25 cellular contexts compared by ENCODE assay signal in the genomic region with DNA sequence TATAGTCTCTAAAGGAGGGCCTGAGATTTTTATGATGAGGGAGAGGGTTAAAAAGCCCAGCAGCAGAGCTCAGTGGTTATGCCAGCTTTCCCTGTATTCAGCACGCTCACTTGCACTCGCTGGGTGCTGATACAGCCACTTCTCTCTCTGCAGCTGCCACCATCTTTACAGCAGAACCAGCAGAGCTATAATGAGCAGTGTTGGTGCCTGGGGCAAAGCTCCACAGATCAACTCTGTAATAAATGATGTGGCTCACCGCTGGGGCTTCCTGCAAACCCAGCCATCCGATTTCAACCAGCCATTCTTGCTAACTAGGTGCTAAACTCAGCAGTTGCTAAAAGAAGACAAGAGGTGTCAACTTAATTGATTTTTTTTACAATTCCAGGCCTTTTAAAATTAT. TPM values are rescaled to one million over a fixed set of nuclear protein-coding genes. Genes with fewer than 3 reads are reported as not detected.
"Had no signal": no experiment of that assay in that cellular context is flagged by ENCODE, and none has a peak within 500 bp of the region (broad histone marks: within the 10 kb centered on the region; RNA-seq: fewer than 3 reads in every experiment).

No MANE protein-coding gene starts in this region.

- H3K9me3 ChIP-seq: body of pancreas, esophagus muscularis mucosa, mucosa of descending colon, right lobe of liver, tibial nerve, uterus had no signal

- H3K36me3 ChIP-seq: esophagus muscularis mucosa, right lobe of liver, tibial nerve, uterus had no signal

- H3K27ac ChIP-seq: body of pancreas, esophagus muscularis mucosa, right lobe of liver, skin epidermis, tibial nerve, uterus, VCaP had no signal

- DNase-seq: activated CD4-positive, alpha-beta T cell treated with anti-CD3 and anti-CD28 coated beads, Interleukin-2, amount 50 U/mL, for 1 hour; activated CD4-positive, CD25-positive, alpha-beta regulatory T cell treated with anti-CD3 and anti-CD28 coated beads, Interleukin-2, amount 50 U/mL, for 72 hours; activated CD8-positive, alpha-beta T cell treated with anti-CD3 and anti-CD28 coated beads, Interleukin-2, amount 10 ng/mL, durations not matched to agents 7 days and 5 days; activated gamma-delta T cell; activated naive CD4-positive, alpha-beta T cell treated with anti-CD3 and anti-CD28 coated beads, Interleukin-2, amount 50 U/mL, for 16 hours; activated naive CD8-positive, alpha-beta T cell treated with anti-CD3 and anti-CD28 coated beads, Interleukin-2, amount 50 U/mL, for 24 hours; body of pancreas; dermis blood vessel endothelial cell; effector memory CD4-positive, alpha-beta T cell; hippocampal formation; left cardiac atrium; mucosa of descending colon; nephron progenitor cell; nucleus accumbens; right lobe of liver; stimulated activated CD4-positive, alpha-beta T cell treated with anti-CD3 and anti-CD28 coated beads, Interleukin-1b, Interleukin-23, amount 100 ng/mL, for 48 hours; substantia nigra; uterus had no signal

- H3K9me3 Mint-ChIP-seq: activated naive CD8-positive, alpha-beta T cell treated with anti-CD3 and anti-CD28 coated beads, Interleukin-2, amount 50 U/mL, for 24 hours; activated T-helper 1 cell treated with anti-CD3 and anti-CD28 coated beads, Interleukin-12 subunit alpha, Interleukin-12 subunit beta, Interleukin-2, Interleukin-4 antibody, amounts not matched to agents 30 ng/mL and 10 ng/mL and 1 ng/mL, durations not matched to agents 14 hours and 24 hours and 36 hours; memory B cell; nephron progenitor cell; stimulated activated naive CD8-positive, alpha-beta T cell treated with anti-CD3 and anti-CD28 coated beads, Interleukin-15, Interleukin-2, amounts not matched to agents 100 ng/mL and 50 ng/mL, for 24 hours had no signal

- H3K4me3 Mint-ChIP-seq: activated CD8-positive, alpha-beta T cell treated with anti-CD3 and anti-CD28 coated beads, Interleukin-2, amount 10 ng/mL, durations not matched to agents 7 days and 5 days; activated naive CD8-positive, alpha-beta T cell treated with anti-CD3 and anti-CD28 coated beads, Interleukin-2, amount 50 U/mL, for 24 hours; activated T-helper 1 cell treated with anti-CD3 and anti-CD28 coated beads, Interleukin-12 subunit alpha, Interleukin-12 subunit beta, Interleukin-2, Interleukin-4 antibody, amounts not matched to agents 30 ng/mL and 10 ng/mL and 1 ng/mL, durations not matched to agents 14 hours and 24 hours and 36 hours; memory B cell; nephron progenitor cell; stimulated activated naive CD8-positive, alpha-beta T cell treated with anti-CD3 and anti-CD28 coated beads, Interleukin-15, Interleukin-2, amounts not matched to agents 100 ng/mL and 50 ng/mL, for 24 hours had no signal

- H3K4me1 ChIP-seq: uterus had no signal

- H3K4me1 Mint-ChIP-seq: memory B cell had no signal

- H3K36me3 Mint-ChIP-seq: memory B cell had no signal

- H3K27ac Mint-ChIP-seq: activated CD8-positive, alpha-beta T cell treated with anti-CD3 and anti-CD28 coated beads, Interleukin-2, amount 10 ng/mL, durations not matched to agents 7 days and 5 days; activated naive CD8-positive, alpha-beta T cell treated with anti-CD3 and anti-CD28 coated beads, Interleukin-2, amount 50 U/mL, for 24 hours; activated T-helper 1 cell treated with anti-CD3 and anti-CD28 coated beads, Interleukin-12 subunit alpha, Interleukin-12 subunit beta, Interleukin-2, Interleukin-4 antibody, amounts not matched to agents 30 ng/mL and 10 ng/mL and 1 ng/mL, durations not matched to agents 14 hours and 24 hours and 36 hours; memory B cell; nephron progenitor cell; stimulated activated naive CD8-positive, alpha-beta T cell treated with anti-CD3 and anti-CD28 coated beads, Interleukin-15, Interleukin-2, amounts not matched to agents 100 ng/mL and 50 ng/mL, for 24 hours had no signal

- H3K4me3 ChIP-seq: body of pancreas, esophagus muscularis mucosa, mucosa of descending colon, right lobe of liver, skin epidermis, tibial nerve, uterus had no signal

- H3K27me3 ChIP-seq: body of pancreas, esophagus muscularis mucosa, right lobe of liver, tibial nerve, uterus had no signal

RNA-seq across cellular contexts. Expression of gene ARNT2, which starts 48.0 kb away (rescaled TPM):
- total RNA-seq: activated CD8-positive, alpha-beta T cell treated with anti-CD3 and anti-CD28 coated beads, Interleukin-2, amount 10 ng/mL, durations not matched to agents 7 days and 5 days had no signal
